21 cellular contexts compared by ENCODE assay signal in the genomic region with DNA sequence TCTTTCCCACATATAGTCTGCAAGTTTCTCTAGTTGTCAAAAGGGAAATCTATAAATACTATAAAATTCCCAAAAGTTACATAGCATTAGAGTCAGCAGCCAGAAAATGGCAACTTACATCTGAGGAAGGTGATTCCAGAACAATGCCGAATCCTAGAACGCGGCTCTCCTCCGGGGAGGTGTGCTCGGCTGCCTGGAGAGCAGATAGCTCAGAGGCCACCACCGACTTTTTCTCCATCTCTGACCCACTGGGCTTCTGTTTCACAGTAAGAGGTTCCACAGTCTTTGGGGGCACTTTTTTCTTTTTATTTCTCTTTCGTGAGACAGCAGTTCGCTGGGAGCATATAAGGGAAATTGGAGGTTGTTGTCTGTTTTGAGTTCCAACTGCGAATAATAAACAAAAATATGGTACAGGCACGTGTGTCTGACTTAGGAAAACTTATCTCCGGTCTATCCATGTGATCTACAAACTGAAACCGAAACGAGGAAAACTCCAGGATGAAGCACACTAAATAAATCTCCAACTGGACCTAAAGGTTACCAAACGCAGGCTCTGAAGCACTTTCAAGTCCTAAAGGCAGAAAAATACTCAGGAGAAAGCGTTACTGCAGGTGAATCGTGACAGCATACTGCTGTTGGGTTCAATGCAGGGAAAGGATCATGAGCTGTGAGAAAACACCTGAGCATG. TPM values are rescaled to one million over a fixed set of nuclear protein-coding genes. Genes with fewer than 3 reads are reported as not detected.
DNase-seq lines count a peak whose midpoint lies in the region; ATAC-seq, FAIRE-seq and TF ChIP-seq lines count a peak whose summit lies in the region.
"Had no signal": no experiment of that assay in that cellular context is flagged by ENCODE, and none has a peak within 500 bp of the region (broad histone marks: within the 10 kb centered on the region; RNA-seq: fewer than 3 reads in every experiment).

No MANE protein-coding gene starts in this region.

- H3K36me3 ChIP-seq in IMR-90 (ENCODE audit: control insufficient read depth, insufficient read depth, low read length) (0 out of 2 replicates have a peak, but pooled peaks cover 2% of the 10 kb centered on the region), small intestine (ENCODE audit: control insufficient read depth in 2 of 2, insufficient read depth in 2 of 2, low read length in 2 of 2) (peaks cover 0 to 4% of the 10 kb centered on the region in 2 donors)

- no peak overlapping the region for H3K18ac ChIP-seq in IMR-90 (ENCODE audit: low read depth, low read length)

- H3K4ac ChIP-seq in IMR-90 (ENCODE audit: low read depth, low read length), result no peak overlapping the region

- intact Hi-C loops in IMR-90 (cut with micrococcal nuclease), result no loop called here
- intact Hi-C loops in left colon (cut with DNase I, micrococcal nuclease), result no loop called here

- POLR2A ChIA-PET in IMR-90 (lab: Charles Lee; ENCODE audit: unreplicated experiment) (no interaction called here), HEK293T (lab: Yijun Ruan, JAX) (no interaction called here)

- no peak overlapping the region for H3K14ac ChIP-seq in IMR-90 (replicated peaks; ENCODE audit: low read depth, low read length)

- in situ Hi-C loops in IMR-90 (cut with MboI; ENCODE audit: low sequenced_read_pairs), result no loop called here

- no peak overlapping the region for H4K5ac ChIP-seq in IMR-90 (ENCODE audit: low read depth, low read length)

- no TSS peak for BruUV-seq in IMR-90 (replicated peaks; lab: Mats Ljungman, UMichigan)

- no peak overlapping the region for H4K91ac ChIP-seq in IMR-90 (ENCODE audit: insufficient read depth, low read depth, low read length)

- H3K9ac ChIP-seq in IMR-90 (ENCODE audit: low read depth, low read length), result no peak overlapping the region
- H3K9ac ChIP-seq: KMS-11 had no signal

- H2BK5ac ChIP-seq in IMR-90 (ENCODE audit: low read depth, low read length, poor library complexity, severe bottlenecking), result no peak overlapping the region

- no peak overlapping the region for H3K23ac ChIP-seq in IMR-90 (ENCODE audit: low read depth, low read length)

- H3K27ac ChIP-seq in IMR-90 (ENCODE audit: insufficient read depth, low read length) (no peak overlapping the region), small intestine (ENCODE audit: low read depth in 1 of 2, low read length in 1 of 2) (peak overlapping the region; percentile 56 to 57)
- H3K27ac ChIP-seq: foreskin keratinocyte, KMS-11, tibial nerve had no signal

- dilution Hi-C loops in IMR-90 (cut with HindIII; ENCODE audit: low sequenced_read_pairs, unreplicated experiment), result no loop called here

- H2BK20ac ChIP-seq in IMR-90 (ENCODE audit: low read depth, low read length), result no peak overlapping the region

- TF ChIP-seq CTCF in IMR-90 (conservative IDR thresholded peaks at IDR 0.05; ENCODE audit: low read depth, low read length), result no peak

- H3K4me1 ChIP-seq in IMR-90 (ENCODE audit: control insufficient read depth, insufficient read depth, low read length), result no peaks in the 10 kb centered on the region
- no peaks in the 10 kb centered on the region for H3K4me1 ChIP-seq in small intestine (ENCODE audit: control insufficient read depth in 2 of 2, insufficient read depth in 1 of 2, low read depth in 1 of 2, low read length in 1 of 2)
- H3K4me1 ChIP-seq: foreskin keratinocyte, tibial nerve had no signal

- 87% methylated on average over 6 of the region's 16 CpGs; no CpG with 5 or more reads in 1 of the 2 experiments for WGBS in IMR-90 (ENCODE audit: extremely low coverage in 2 of 2, insufficient read length in 1 of 2), 2 experiments
- 18 to 49% (median 24%) methylated on average over 16 of the region's 16 CpGs for WGBS in small intestine, 3 donors

- H2AFZ ChIP-seq in IMR-90 (replicated peaks; ENCODE audit: low read length, poor library complexity), result no peak overlapping the region

- no peak overlapping the region for H4K8ac ChIP-seq in IMR-90 (ENCODE audit: low read depth in 2 of 2, low read length in 2 of 2)

- H2AK5ac ChIP-seq in IMR-90 (ENCODE audit: low read depth, low read length), result no peak overlapping the region

- 0 out of 2 replicates have a peak overlapping the region, but pooled peaks have one; percentile 50 for H3K4me2 ChIP-seq in IMR-90 (ENCODE audit: low read depth, low read length)
- H3K4me2 ChIP-seq: KMS-11 had no signal

- FAIRE-seq in small intestine (lab: Jason Lieb, UNC), result no peak
- FAIRE-seq: H1 had no signal

- DNase-seq in IMR-90, result no peak
- DNase-seq in RPMI7951 (ENCODE audit: low read depth), result peak; percentile 64
- DNase-seq in left colon, result no peak
- DNase-seq in small intestine, result peak; percentile 85
- no peak for DNase-seq in HEK293T (ENCODE audit: extremely low spot score)
- no peak for DNase-seq in amniotic stem cell (lab: John Stamatoyannopoulos, UW)
- no peak for DNase-seq in stimulated activated CD4-positive, alpha-beta T cell treated with anti-CD3 and anti-CD28 coated beads, Interleukin-15, amount 100 ng/mL, for 24 hours
- DNase-seq: activated CD4-positive, alpha-beta T cell treated with anti-CD3 and anti-CD28 coated beads, Interleukin-2, amount 10 ng/mL, durations not matched to agents 24 days and 14 days; activated effector memory CD4-positive, alpha-beta T cell treated with Interleukin-2 at 50 U/mL for 16 hours; activated naive CD8-positive, alpha-beta T cell treated with anti-CD3 and anti-CD28 coated beads, Interleukin-2, amount 50 U/mL, for 24 hours; foreskin keratinocyte; islet precursor cell; NCI-H1092 treated with DMSO at 0.1 percent for 48 hours; NCI-H510A; SHP77; stimulated activated naive CD4-positive, alpha-beta T cell treated with Interleukin-2 at 50 U/mL for 16 hours; T-helper 1 cell had no signal

- H3K9me1 ChIP-seq in IMR-90 (ENCODE audit: insufficient read depth, low read length), result no peaks in the 10 kb centered on the region

- no peaks in the 10 kb centered on the region for H4K20me1 ChIP-seq in IMR-90 (ENCODE audit: insufficient read depth, low read length)

- no peak overlapping the region for H2BK15ac ChIP-seq in IMR-90 (ENCODE audit: low read depth, low read length)

- no peaks in the 10 kb centered on the region for H3K79me1 ChIP-seq in IMR-90 (ENCODE audit: low read depth in 1 of 2, low read length in 2 of 2)

- H3K4me3 ChIP-seq in IMR-90 (ENCODE audit: insufficient read depth, low read depth, low read length) (no peak overlapping the region), small intestine (ENCODE audit: low read depth in 1 of 2, low read length in 2 of 2) (peak overlapping the region in 1 of 2 donors; percentile 24)
- H3K4me3 ChIP-seq: tibial nerve had no signal

- CTCF ChIA-PET in IMR-90 (lab: Yijun Ruan, JAX) (no interaction called here), HEK293T (lab: Yijun Ruan, JAX) (no interaction called here)

- H3K27me3 ChIP-seq in IMR-90 (ENCODE audit: control insufficient read depth, insufficient read depth, low read length) (no peaks in the 10 kb centered on the region), small intestine (ENCODE audit: control insufficient read depth in 2 of 2, insufficient read depth in 2 of 2, low read length in 2 of 2) (no peaks in the 10 kb centered on the region)
- H3K27me3 ChIP-seq: foreskin keratinocyte, tibial nerve had no signal

- no peaks in the 10 kb centered on the region for H3K9me3 ChIP-seq in IMR-90 (ENCODE audit: control insufficient read depth, insufficient read depth, low read length)
- H3K9me3 ChIP-seq in small intestine (ENCODE audit: control insufficient read depth, low read depth), result no peaks in the 10 kb centered on the region
- H3K9me3 ChIP-seq: tibial nerve had no signal

- H2AK9ac ChIP-seq in IMR-90 (replicated peaks; ENCODE audit: low read depth, low read length, poor library complexity), result no peak overlapping the region

- no peak for TF ChIP-seq RAD21 in IMR-90 (IDR thresholded peaks at IDR 0.05; ENCODE audit: low read length)

- ATAC-seq in IMR-90 (ENCODE audit: low read depth), result no peak
- peak; percentile 94 for ATAC-seq in left colon
- no peak for ATAC-seq in GM18505 (IDR thresholded peaks at IDR 0.05; ENCODE audit: unreplicated experiment)
- ATAC-seq: activated naive CD8-positive, alpha-beta T cell treated with anti-CD3 and anti-CD28 coated beads, Interleukin-2, amount 50 U/mL, for 24 hours; foreskin keratinocyte had no signal

- no peak overlapping the region for H3K56ac ChIP-seq in IMR-90 (ENCODE audit: extremely low read depth, insufficient read depth, low read length)

- no peak overlapping the region for H2BK120ac ChIP-seq in IMR-90 (ENCODE audit: low read depth, low read length)

- TF ChIP-seq POLR2A in IMR-90 (IDR thresholded peaks at IDR 0.05; ENCODE audit: low read depth, low read length) (no peak), GM18505 (IDR thresholded peaks at IDR 0.05; ENCODE audit: borderline replicate concordance, extremely low read depth, insufficient read depth, insufficient read length) (no peak)

TF ChIP-seq in IMR-90, 13 proteins besides CTCF, POLR2A, EP300 and RAD21 (continues in another document):
- TF ChIP-seq MXI1 (IDR thresholded peaks at IDR 0.05; ENCODE audit: borderline replicate concordance, low read depth, low read length) (no peak), RFX5 (IDR thresholded peaks at IDR 0.05; ENCODE audit: low read depth, low read length) (no peak), MAFK (IDR thresholded peaks at IDR 0.05; ENCODE audit: low read depth, low read length) (no peak), SMC3 (IDR thresholded peaks at IDR 0.05; ENCODE audit: low read depth, low read length) (no peak), RCOR1 (IDR thresholded peaks at IDR 0.05; ENCODE audit: insufficient replicate concordance, low read length) (no peak), BHLHE40 (IDR thresholded peaks at IDR 0.05; ENCODE audit: low read depth, low read length) (no peak)

TF ChIP-seq in HEK293T, 16 proteins besides CTCF, POLR2A, EP300 and RAD21 (continues in another document):
- TF ChIP-seq BHLHE40 (IDR thresholded peaks at IDR 0.05; ENCODE audit: borderline replicate concordance), result no peak
- TF ChIP-seq CTBP1 (IDR thresholded peaks at IDR 0.05; ENCODE audit: borderline replicate concordance), result no peak
- TF ChIP-seq ZNF384 (IDR thresholded peaks at IDR 0.05), result no peak
- TF ChIP-seq HDGF (IDR thresholded peaks at IDR 0.05; ENCODE audit: borderline replicate concordance), result no peak
- no peak for TF ChIP-seq LEF1 (IDR thresholded peaks at IDR 0.05; ENCODE audit: borderline replicate concordance)
- TF ChIP-seq FOXA1 (IDR thresholded peaks at IDR 0.05), result no peak
- no peak for TF ChIP-seq SUZ12 (IDR thresholded peaks at IDR 0.05)

RNA-seq across cellular contexts. Expression of gene BEND7, which starts 36.2 kb away (rescaled TPM):
- total RNA-seq in IMR-90 (2012; rRNA removed) (2.3 and 3.1 TPM in 2 replicates), left colon (10 to 100 TPM; 23.7 to 33.2 TPM)
- polyA plus RNA-seq in IMR-90 (2012; rRNA removed) (2.5 and 3.5 TPM in 2 replicates), small intestine (10 to 100 TPM; 10.3 to 33.8 (median 33.2) TPM)
- polyA plus RNA-seq in IMR-90 (2012; cell fraction: cytosol; rRNA removed), result 0.99 and 1.6 TPM in 2 replicates
- 1.7 and 9.5 TPM in 2 replicates for polyA plus RNA-seq in IMR-90 (2012; cell fraction: nucleus; rRNA removed; ENCODE audit: low replicate concordance)
- 0.10 and 0.48 TPM in 2 replicates for total RNA-seq in RPMI7951 (2014; rRNA removed; shearing (Covaris generic))
- total RNA-seq: activated CD4-positive, alpha-beta T cell treated with anti-CD3 and anti-CD28 coated beads, Interleukin-2, amount 10 ng/mL, durations not matched to agents 24 days and 14 days had no signal

Comparison
In these comparisons a context has a peak if more than half of its experiments do, and no peak if none do; other contexts are left out.
1. DNase-seq: peak in RPMI7951 (single experiment) and small intestine (single experiment); none in IMR-90 (single experiment), left colon (0 of 2), HEK293T (single experiment), amniotic stem cell (single experiment) and stimulated activated CD4-positive, alpha-beta T cell treated with anti-CD3 and anti-CD28 coated beads, Interleukin-15, amount 100 ng/mL, for 24 hours (single experiment).